ENCODE assay signal across 9 cellular contexts in genomic region chr3:177589921-177590336, GRCh38.
DNase-seq lines count a peak whose midpoint lies in the region; ATAC-seq and TF ChIP-seq lines count a peak whose summit lies in the region.
"Had no signal": no experiment of that assay in that cellular context is flagged by ENCODE, and none has a peak within 500 bp of the region (broad histone marks: within the 10 kb centered on the region; RNA-seq: fewer than 3 reads in every experiment).

No MANE protein-coding gene starts in this region.

- H3K36me3 Mint-ChIP-seq in brain = peaks cover 9% of the 10 kb centered on the region

- H3K27ac ChIP-seq in osteoblast (ENCODE audit: low read depth, low read length) (peak overlapping the region; percentile 60), transverse colon (no peak overlapping the region)

- no peak for TF ChIP-seq EP300 in transverse colon (IDR thresholded peaks at IDR 0.05; ENCODE audit: low read depth)

- TF ChIP-seq POLR2A in transverse colon (IDR thresholded peaks at IDR 0.05) = no peak

- peaks cover 3% of the 10 kb centered on the region for H3K27me3 Mint-ChIP-seq in brain
- H3K27me3 Mint-ChIP-seq: B cell had no signal

- TF ChIP-seq CTCF in brain (conservative IDR thresholded peaks at IDR 0.05) = no peak
- TF ChIP-seq CTCF in osteoblast (IDR thresholded peaks at IDR 0.05; ENCODE audit: extremely low read depth, low read depth, low read length) = no peak
- no peak for TF ChIP-seq CTCF in transverse colon (IDR thresholded peaks at IDR 0.05)

- no peaks in the 10 kb centered on the region for H3K79me2 ChIP-seq in osteoblast (ENCODE audit: insufficient read depth, low read length)

- peaks cover 4 to 18% (median 11%) of the 10 kb centered on the region in 5 experiments for H3K9me3 Mint-ChIP-seq in brain

- H3K4me2 ChIP-seq in osteoblast (ENCODE audit: insufficient read depth, low read length) = peak overlapping the region; percentile 11

- H3K4me1 ChIP-seq in osteoblast (ENCODE audit: insufficient read depth, low read length) = peaks cover 17% of the 10 kb centered on the region
- H3K4me1 ChIP-seq in transverse colon = peaks cover 0 to 12% (median 5%) of the 10 kb centered on the region in 4 donors

- H3K27me3 ChIP-seq in osteoblast (ENCODE audit: insufficient read depth, low read length) (no peaks in the 10 kb centered on the region), transverse colon (no peaks in the 10 kb centered on the region)

- peak overlapping the region in 4 of 5 experiments; percentile 77 to 92 (median 88) for H3K27ac Mint-ChIP-seq in brain
- H3K27ac Mint-ChIP-seq: B cell had no signal

- H3K9me3 ChIP-seq in osteoblast (ENCODE audit: low read depth, low read length) (no peaks in the 10 kb centered on the region), transverse colon (no peaks in the 10 kb centered on the region)

- peak; percentile 84 for ATAC-seq in HG02610 (IDR thresholded peaks at IDR 0.05; ENCODE audit: unreplicated experiment)

- peak overlapping the region in 1 of 5 experiments; percentile 19 for H3K4me3 Mint-ChIP-seq in brain
- H3K4me3 Mint-ChIP-seq: B cell had no signal

- no peaks in the 10 kb centered on the region for H4K20me1 ChIP-seq in osteoblast (ENCODE audit: insufficient read depth, low read length)

- intact Hi-C loops in transverse colon (cut with DNase I; ENCODE audit: low total_unique reads) = loop anchor here (10.0 kb wide), 1 partner anchor 125 kb away; no protein-coding TSS in a partner anchor

- peaks cover 61% of the 10 kb centered on the region for H3K4me1 Mint-ChIP-seq in brain

- in situ Hi-C loops in transverse colon (cut with MboI; ENCODE audit: low pct_ligation_motif_present in 1 of 4, low pct_unique_long_range_greater_than_20kb in 1 of 4, low sequenced_read_pairs in 3 of 4) = loop anchor here in 1 of 4 donors (10.0 kb wide), 1 partner anchor 395 kb away; the partner anchor contains the start of gene TBL1XR1

- peak; percentile 26 to 83 (median 81) for DNase-seq in NCI-H1417 (lab: John Stamatoyannopoulos, UW)
- no peak for DNase-seq in NCI-H1417 treated with DMSO at 0.1 percent for 48 hours (lab: John Stamatoyannopoulos, UW)
- DNase-seq in NCI-H146 (lab: John Stamatoyannopoulos, UW) = peak; percentile 98
- peak; percentile 75 for DNase-seq in osteoblast (ENCODE audit: insufficient read length, low spot score, missing footprints)
- no peak for DNase-seq in HuH-7.5 (ENCODE audit: low spot score)
- DNase-seq in transverse colon = no peak

- no peaks in the 10 kb centered on the region for H3K36me3 ChIP-seq in osteoblast (ENCODE audit: insufficient read depth, low read length)
- H3K36me3 ChIP-seq in transverse colon = no peaks in the 10 kb centered on the region

- WGBS in transverse colon (ENCODE audit: low coverage in 1 of 2), 2 donors = 79% methylated on average over 4 of the region's 4 CpGs; no CpG with 5 or more reads in 1 of the 2 donors

- no peak overlapping the region for H2AFZ ChIP-seq in osteoblast (ENCODE audit: low read length)

- H3K4me3 ChIP-seq in osteoblast (ENCODE audit: insufficient read depth, low read length) = no peak overlapping the region
- no peak overlapping the region for H3K4me3 ChIP-seq in transverse colon

Comparison
In these comparisons a context has a peak if more than half of its experiments do, and no peak if none do; other contexts are left out.
1. DNase-seq: peak in NCI-H1417 (3 of 3), NCI-H146 (single experiment) and osteoblast (single experiment); none in NCI-H1417 treated with DMSO at 0.1 percent for 48 hours (single experiment), HuH-7.5 (single experiment) and transverse colon (single experiment).